ENCODE assay signal across 21 cellular contexts in genomic region chr3:15523660-15524417, GRCh38.
"Had no signal": no experiment of that assay in that cellular context is flagged by ENCODE, and none has a peak within 500 bp of the region (broad histone marks: within the 10 kb centered on the region; RNA-seq: fewer than 3 reads in every experiment).

No MANE protein-coding gene starts in this region.

- H3K4me1 ChIP-seq: suprapubic skin had no signal

- ATAC-seq: activated CD4-positive, alpha-beta T cell treated with anti-CD3 and anti-CD28 coated beads for 36 hours; WTC11 had no signal

- H3K27ac Mint-ChIP-seq: activated CD4-positive, alpha-beta T cell treated with anti-CD3 and anti-CD28 coated beads for 36 hours; activated naive CD8-positive, alpha-beta T cell; activated T-helper 1 cell treated with anti-CD3 and anti-CD28 coated beads, Interleukin-12 subunit alpha, Interleukin-12 subunit beta, Interleukin-2, Interleukin-4 antibody, amounts not matched to agents 30 ng/mL and 10 ng/mL and 1 ng/mL, durations not matched to agents 14 hours and 24 hours and 36 hours; dendritic cell treated with granulocyte-macrophage colony-stimulating factor and Interleukin-4, amounts not matched to agents 40 ng/mL and 50 ng/mL, for 4 days; stimulated activated naive CD8-positive, alpha-beta T cell treated with anti-CD3 and anti-CD28 coated beads, Interleukin-15, Interleukin-2, amounts not matched to agents 100 ng/mL and 50 ng/mL, for 24 hours; T-helper 2 cell treated with Interferon-gamma antibody and Interleukin-4, amounts not matched to agents 5 μg/mL and 100 μg/mL, for 36 hours; WTC11 had no signal

- DNase-seq: activated CD4-positive, alpha-beta T cell treated with anti-CD3 and anti-CD28 coated beads for 36 hours; activated CD4-positive, alpha-beta T cell treated with anti-CD3 and anti-CD28 coated beads, Interleukin-2, amount 50 U/mL, for 48 hours; activated gamma-delta T cell treated with Interleukin-2 at 50 U/mL for 16 hours; effector memory CD4-positive, alpha-beta T cell; glutamatergic neuron; hippocampal formation; trophoblast cell had no signal

- H3K27me3 ChIP-seq: esophagus muscularis mucosa, suprapubic skin had no signal

- H3K36me3 Mint-ChIP-seq: WTC11 had no signal

- H3K27me3 Mint-ChIP-seq: activated naive CD8-positive, alpha-beta T cell; dendritic cell treated with granulocyte-macrophage colony-stimulating factor and Interleukin-4, amounts not matched to agents 40 ng/mL and 50 ng/mL, for 4 days had no signal

- H3K4me3 ChIP-seq: esophagus muscularis mucosa, lung, suprapubic skin had no signal

- FAIRE-seq: bronchial epithelial cell, endothelial cell of umbilical vein, keratinocyte, TTC549 had no signal

- H3K9me3 Mint-ChIP-seq: activated T-helper 1 cell treated with anti-CD3 and anti-CD28 coated beads, Interleukin-12 subunit alpha, Interleukin-12 subunit beta, Interleukin-2, Interleukin-4 antibody, amounts not matched to agents 30 ng/mL and 10 ng/mL and 1 ng/mL, durations not matched to agents 14 hours and 24 hours and 36 hours; dendritic cell treated with granulocyte-macrophage colony-stimulating factor and Interleukin-4, amounts not matched to agents 40 ng/mL and 50 ng/mL, for 4 days; neural crest cell; stimulated activated naive CD8-positive, alpha-beta T cell treated with anti-CD3 and anti-CD28 coated beads, Interleukin-15, Interleukin-2, amounts not matched to agents 100 ng/mL and 50 ng/mL, for 24 hours had no signal

- H3K9me3 ChIP-seq: esophagus muscularis mucosa, suprapubic skin had no signal

- H3K36me3 ChIP-seq: esophagus muscularis mucosa, suprapubic skin had no signal

- H3K4me3 Mint-ChIP-seq: activated CD4-positive, alpha-beta T cell treated with anti-CD3 and anti-CD28 coated beads for 36 hours; activated naive CD8-positive, alpha-beta T cell; activated T-helper 1 cell treated with anti-CD3 and anti-CD28 coated beads, Interleukin-12 subunit alpha, Interleukin-12 subunit beta, Interleukin-2, Interleukin-4 antibody, amounts not matched to agents 30 ng/mL and 10 ng/mL and 1 ng/mL, durations not matched to agents 14 hours and 24 hours and 36 hours; dendritic cell treated with granulocyte-macrophage colony-stimulating factor and Interleukin-4, amounts not matched to agents 40 ng/mL and 50 ng/mL, for 4 days; neural crest cell; stimulated activated naive CD8-positive, alpha-beta T cell treated with anti-CD3 and anti-CD28 coated beads, Interleukin-15, Interleukin-2, amounts not matched to agents 100 ng/mL and 50 ng/mL, for 24 hours; T-helper 2 cell treated with Interferon-gamma antibody and Interleukin-4, amounts not matched to agents 5 μg/mL and 100 μg/mL, for 36 hours; WTC11 had no signal

- H3K27ac ChIP-seq: esophagus muscularis mucosa, suprapubic skin had no signal
